Comparison of ENCODE assay signal across 9 cellular contexts in the genomic region with DNA sequence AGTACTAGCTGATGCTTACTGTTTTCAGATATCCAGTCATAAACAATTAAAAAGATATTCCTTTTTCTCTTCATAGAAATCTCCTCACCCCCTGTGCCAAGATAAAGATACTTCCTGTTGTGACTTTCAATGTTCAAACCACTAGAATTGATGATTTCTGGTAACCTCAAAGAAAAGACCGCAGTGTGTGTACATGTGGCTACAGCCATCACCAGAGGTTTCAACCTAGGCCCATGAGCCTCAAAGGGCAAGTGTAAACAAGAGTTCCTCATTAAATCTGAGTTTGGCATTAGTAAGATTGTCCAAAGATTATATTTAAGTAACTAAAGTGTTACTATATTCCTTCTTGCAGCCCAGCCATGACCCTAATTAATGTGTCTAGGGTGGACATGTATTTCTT.
"Had no signal": no experiment of that assay in that cellular context is flagged by ENCODE, and none has a peak within 500 bp of the region (broad histone marks: within the 10 kb centered on the region; RNA-seq: fewer than 3 reads in every experiment).

No MANE protein-coding gene starts in this region.

- H3K9ac ChIP-seq: GM23248 had no signal

- H3K9me3 ChIP-seq: HAP-1 had no signal

- H2AFZ ChIP-seq: GM23248 had no signal

- H3K27ac ChIP-seq: GM23248, HL-60 had no signal

- H3K36me3 ChIP-seq: HAP-1 had no signal

- DNase-seq: GM23248, GOT3, H7, HFFc6, IMR-90 had no signal

- H3K4me3 Mint-ChIP-seq: HFFc6 had no signal

- H3K27ac Mint-ChIP-seq: HFFc6 had no signal

- ATAC-seq: HCT116, K562 had no signal

- H3K4me3 ChIP-seq: GM23248, HAP-1, K562 had no signal
